In the genomic region with DNA sequence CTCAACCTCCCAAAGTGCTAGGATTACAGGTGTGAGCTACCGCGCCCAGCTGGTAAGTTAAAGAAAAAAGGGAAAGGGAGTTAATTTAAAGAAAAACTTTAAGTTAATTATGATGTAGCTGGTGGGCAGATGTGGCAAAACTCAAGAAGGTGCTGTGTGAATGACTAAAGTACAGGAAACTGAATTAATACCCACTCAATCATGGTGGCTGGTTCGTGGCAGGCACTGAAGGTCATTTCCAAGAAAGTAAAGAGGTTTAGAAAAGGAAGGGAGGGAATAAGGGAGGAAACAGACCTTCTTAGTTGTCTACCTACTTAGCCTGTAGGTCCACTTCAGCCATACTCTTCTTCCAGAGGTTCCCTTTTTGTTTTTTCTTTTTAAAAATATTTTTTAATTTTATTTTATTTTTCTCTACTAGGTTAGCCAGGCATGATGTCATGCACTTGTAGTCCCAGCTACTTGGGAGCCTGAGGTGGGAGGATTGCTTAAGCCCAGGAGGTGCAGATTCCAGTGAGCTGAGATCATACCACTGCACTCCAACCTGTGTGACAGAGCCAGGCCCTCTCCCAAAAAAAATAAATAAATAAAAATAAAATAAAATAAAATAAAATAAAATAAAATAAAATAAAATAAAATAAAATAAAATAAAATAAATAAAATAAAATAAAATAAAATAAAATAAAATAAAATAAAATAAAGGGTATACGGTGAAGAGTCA, we compare ENCODE assay signal across 21 cellular contexts. TPM values are rescaled to one million over a fixed set of nuclear protein-coding genes. Genes with fewer than 3 reads are reported as not detected.
DNase-seq lines count a peak whose midpoint lies in the region; ATAC-seq and TF ChIP-seq lines count a peak whose summit lies in the region.
"Had no signal": no experiment of that assay in that cellular context is flagged by ENCODE, and none has a peak within 500 bp of the region (broad histone marks: within the 10 kb centered on the region; RNA-seq: fewer than 3 reads in every experiment).

No MANE protein-coding gene starts in this region.

- H3K4me1 ChIP-seq in mammary epithelial cell (ENCODE audit: insufficient read depth, low read length) (peaks cover 19% of the 10 kb centered on the region), left lung (peaks cover 0 to 16% of the 10 kb centered on the region in 2 donors)

- no peaks in the 10 kb centered on the region for H3K79me2 ChIP-seq in mammary epithelial cell (ENCODE audit: insufficient read depth, low read length)

- peak; percentile 79 for ATAC-seq in left lung
- ATAC-seq: heart left ventricle, left ventricle myocardium superior, natural killer cell, right cardiac atrium had no signal

- peak overlapping the region; percentile 11 for H3K4me2 ChIP-seq in mammary epithelial cell (ENCODE audit: insufficient read depth, low read depth, low read length)

- H3K36me3 ChIP-seq in mammary epithelial cell (ENCODE audit: insufficient read depth, low read length) (no peaks in the 10 kb centered on the region), left lung (no peaks in the 10 kb centered on the region)
- H3K36me3 ChIP-seq: heart left ventricle, thoracic aorta had no signal

- no peak overlapping the region for H3K9ac ChIP-seq in mammary epithelial cell (ENCODE audit: insufficient read depth, low read length)

- H3K27ac ChIP-seq in mammary epithelial cell (ENCODE audit: insufficient read depth, low read depth, low read length) (no peak overlapping the region), left lung (no peak overlapping the region)
- H3K27ac ChIP-seq: heart left ventricle, thoracic aorta had no signal

- no TSS peak for BruUV-seq in mammary epithelial cell (replicated peaks; lab: Mats Ljungman, UMichigan)

- intact Hi-C loops in mammary epithelial cell (cut with micrococcal nuclease), result loop anchor here (5.0 kb wide), 1 partner anchor 47 kb away; no protein-coding TSS in a partner anchor
- intact Hi-C loops in left lung (cut with DNase I), result no loop called here
- intact Hi-C loops in cardiac septum (cut with DNase I), result no loop called here

- WGBS in mammary epithelial cell (ENCODE audit: low coverage, missing lambda C conversion rate), result 92% methylated on average over 4 of the region's 4 CpGs

- H3K4me3 ChIP-seq in mammary epithelial cell (replicated peaks in 1 of 3; ENCODE audit: insufficient read depth in 1 of 3, low read depth in 2 of 3, low read length in 3 of 3), result no peak overlapping the region
- no peak overlapping the region for H3K4me3 ChIP-seq in left lung
- H3K4me3 ChIP-seq: heart left ventricle, thoracic aorta had no signal

- no peaks in the 10 kb centered on the region for H4K20me1 ChIP-seq in mammary epithelial cell (ENCODE audit: insufficient read depth, low read length)

- no peak for TF ChIP-seq CTCF in mammary epithelial cell (conservative IDR thresholded peaks at IDR 0.05 in 1 of 2, IDR thresholded peaks at IDR 0.05 in 1 of 2; ENCODE audit: extremely low read depth in 1 of 2, insufficient read depth in 1 of 2, low read depth in 1 of 2, low read length in 2 of 2)
- TF ChIP-seq CTCF in left lung (IDR thresholded peaks at IDR 0.05), result no peak
- TF ChIP-seq CTCF in GM10266 (IDR thresholded peaks at IDR 0.05; ENCODE audit: control insufficient read depth, insufficient read depth, low read depth, missing control alignments), result no peak

- TF ChIP-seq EP300 in Ishikawa (IDR thresholded peaks at IDR 0.05; ENCODE audit: borderline replicate concordance), result no peak

- CTCF ChIA-PET in mammary epithelial cell (lab: Charles Lee; ENCODE audit: low non-redundant PET), result interaction anchor here (0.7 kb wide), 1 partner anchor 75 kb away, joined by 3 read pairs; no protein-coding TSS in a partner anchor

- TF ChIP-seq RAD21 in Ishikawa (IDR thresholded peaks at IDR 0.05; ENCODE audit: low read depth), result no peak

- no peaks in the 10 kb centered on the region for H3K9me3 ChIP-seq in mammary epithelial cell (replicated peaks; ENCODE audit: insufficient read depth, low read length)
- H3K9me3 ChIP-seq in left lung, result no peaks in the 10 kb centered on the region
- H3K9me3 ChIP-seq: thoracic aorta had no signal

- dilution Hi-C loops in mammary epithelial cell (cut with HindIII; ENCODE audit: low sequenced_read_pairs), result no loop called here

- peak; percentile 63 for DNase-seq in ACHN
- peak; percentile 77 for DNase-seq in mammary epithelial cell
- DNase-seq in left lung, result no peak
- DNase-seq in UCSD-AML1 (lab: John Stamatoyannopoulos, UW; ENCODE audit: unreplicated experiment), result no peak
- no peak for DNase-seq in GM10266 (ENCODE audit: extremely low spot score)
- DNase-seq in cardiac septum (ENCODE audit: low spot score), result no peak
- DNase-seq in NCI-H748 (lab: John Stamatoyannopoulos, UW; ENCODE audit: unreplicated experiment), result no peak
- DNase-seq: activated CD4-positive, alpha-beta memory T cell treated with anti-CD3 and anti-CD28 coated beads for 36 hours; CD8-positive, alpha-beta memory T cell; erythroblast; heart left ventricle; left ventricle myocardium superior; natural killer cell; NCI-H1105; NK-92 treated with Interleukin-12 subunit alpha and Interleukin-12 subunit beta, amount 100 ng/mL, for 24 hours; right cardiac atrium; SIG-M5; stimulated activated CD4-positive, alpha-beta T cell treated with anti-CD3 and anti-CD28 coated beads, Interleukin-2, amount 100 ng/mL, for 48 hours had no signal

- H3K27me3 ChIP-seq in mammary epithelial cell (ENCODE audit: insufficient read depth, low read length) (peaks cover 2% of the 10 kb centered on the region), left lung (no peaks in the 10 kb centered on the region)

- in situ Hi-C loops in ACHN (cut with HindIII; ENCODE audit: low pct_ligation_motif_present, low pct_unique_long_range_greater_than_20kb, low sequenced_read_pairs) (no loop called here), mammary epithelial cell (cut with MboI; ENCODE audit: low sequenced_read_pairs in 2 of 2) (no loop called here)

- no peak overlapping the region for H2AFZ ChIP-seq in mammary epithelial cell (ENCODE audit: low read depth, low read length)

TF ChIP-seq in Ishikawa, 13 proteins besides CTCF, POLR2A, EP300 and RAD21:
- TF ChIP-seq TCF12 (IDR thresholded peaks at IDR 0.05; ENCODE audit: low read depth), result no peak
- no peak for TF ChIP-seq FOXM1 (IDR thresholded peaks at IDR 0.05; ENCODE audit: borderline replicate concordance, low read depth)
- peak; percentile 50; the same call in 1 of the 2 replicates for TF ChIP-seq TEAD4 (IDR thresholded peaks at IDR 0.05)
- TF ChIP-seq CEBPB (IDR thresholded peaks at IDR 0.05), result peak; percentile 88

RNA-seq across cellular contexts. Expression of gene TGM3, which starts 11.9 kb away (rescaled TPM):
- not detected for total RNA-seq in mammary epithelial cell
- polyA plus RNA-seq in mammary epithelial cell, result not detected
- not detected for polyA minus RNA-seq in mammary epithelial cell
- total RNA-seq in left lung, result under 1 TPM in 1 of 2 donors, not detected in 1; 0.37 TPM
- not detected for total RNA-seq in cardiac septum
- total RNA-seq: activated CD4-positive, alpha-beta memory T cell treated with anti-CD3 and anti-CD28 coated beads for 36 hours; CD8-positive, alpha-beta memory T cell; heart left ventricle; left ventricle myocardium superior; natural killer cell; right cardiac atrium had no signal
- polyA plus RNA-seq: CD8-positive, alpha-beta memory T cell; IgD-negative memory B cell had no signal

Comparison
In these comparisons a context has a peak if more than half of its experiments do, and no peak if none do; other contexts are left out.
1. DNase-seq: peak in ACHN (single experiment) and mammary epithelial cell (single experiment); none in left lung (0 of 2), UCSD-AML1 (single experiment), GM10266 (single experiment), cardiac septum (single experiment) and NCI-H748 (single experiment).